Comparison of ENCODE assay signal across 22 cellular contexts in the genomic region with DNA sequence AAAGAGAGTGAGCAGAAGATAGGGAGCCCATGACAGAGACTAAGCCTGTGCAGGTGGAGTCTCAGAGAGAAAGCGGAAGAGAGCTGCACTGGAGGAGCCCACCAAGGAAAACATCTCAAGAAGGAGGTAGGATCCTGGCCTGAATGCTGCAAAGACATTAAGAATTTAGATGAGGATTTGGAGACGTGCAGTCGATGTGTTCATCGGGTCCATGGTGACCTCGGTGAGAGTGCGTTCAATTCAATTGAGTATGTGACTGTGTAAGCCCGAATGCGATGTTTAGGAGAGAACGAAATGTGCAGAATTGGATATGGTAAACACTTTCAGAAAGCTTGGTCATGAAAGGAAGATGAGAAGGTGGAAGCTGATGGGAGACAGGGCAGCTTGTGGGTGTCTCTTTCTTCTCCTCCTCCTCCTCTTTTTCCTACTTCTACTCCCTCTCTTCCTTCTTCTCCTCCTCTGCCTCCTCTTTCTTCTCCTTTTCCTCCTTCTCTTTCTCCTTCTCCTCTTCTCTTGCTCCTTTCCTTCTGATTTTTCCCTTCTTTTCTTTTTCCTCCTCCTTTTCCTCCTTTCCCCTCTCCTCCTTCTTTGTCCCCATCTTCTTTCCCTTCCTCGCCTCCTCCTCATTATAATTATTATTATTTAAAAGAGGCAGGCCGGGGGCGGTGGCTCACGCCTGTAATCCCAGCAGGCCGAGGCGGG.
DNase-seq lines count a peak whose midpoint lies in the region; ATAC-seq, FAIRE-seq and TF ChIP-seq lines count a peak whose summit lies in the region.
"Had no signal": no experiment of that assay in that cellular context is flagged by ENCODE, and none has a peak within 500 bp of the region (broad histone marks: within the 10 kb centered on the region; RNA-seq: fewer than 3 reads in every experiment).

No MANE protein-coding gene starts in this region.

- H3K4me3 ChIP-seq in HEK293 (ENCODE audit: low read depth, low read length), result no peak overlapping the region
- no peak overlapping the region for H3K4me3 ChIP-seq in esophagus muscularis mucosa
- no peak overlapping the region for H3K4me3 ChIP-seq in prostate gland
- H3K4me3 ChIP-seq in body of pancreas, result no peak overlapping the region
- H3K4me3 ChIP-seq: A549; BLaER1 treated with 17β-estradiol and CSF1 and Interleukin-3, amounts not matched to agents 10 nM and 100 nM; GM23248; MG63; PC-9 had no signal

- DNase-seq in activated CD8-positive, alpha-beta memory T cell treated with anti-CD3 and anti-CD28 coated beads, Interleukin-2, amount 50 U/mL, for 48 hours, result peak; percentile 23
- DNase-seq in esophagus muscularis mucosa (ENCODE audit: extremely low spot score), result peak; percentile 77
- peak; percentile 2 for DNase-seq in prostate gland (ENCODE audit: low spot score)
- DNase-seq in NCI-H526 treated with DMSO at 0.1 percent for 48 hours (lab: John Stamatoyannopoulos, UW), result no peak
- DNase-seq in body of pancreas, result no peak
- no peak for DNase-seq in GM19239 (ENCODE audit: insufficient read length, low spot score)
- DNase-seq: AML-193, GM23248, H7, KG1, MG63, NCI-H1105 treated with DMSO at 0.1 percent for 48 hours, NCI-H2029, NCI-H446 treated with DMSO at 0.1 percent for 48 hours, NCI-H526, PC-9, Right ventricle myocardium superior had no signal

- H3K4me1 ChIP-seq in HEK293 (ENCODE audit: control insufficient read depth, insufficient read depth, low read length) (no peaks in the 10 kb centered on the region), esophagus muscularis mucosa (peaks cover 0 to 21% (median 16%) of the 10 kb centered on the region in 4 donors), prostate gland (replicated peaks) (no peaks in the 10 kb centered on the region), body of pancreas (no peaks in the 10 kb centered on the region)
- H3K4me1 ChIP-seq: A549; BLaER1 treated with 17β-estradiol and CSF1 and Interleukin-3, amounts not matched to agents 10 nM and 100 nM had no signal

- intact Hi-C loops in esophagus muscularis mucosa (cut with DNase I), result loop anchor here (5.0 to 10.0 kb wide), 4 partner anchors 135 to 755 kb away; partner anchors contain the start of gene ZMIZ1
- intact Hi-C loops in prostate gland (cut with DNase I), result loop anchor here (10.0 kb wide), 2 partner anchors 205 to 345 kb away; no protein-coding TSS in a partner anchor
- intact Hi-C loops in body of pancreas (cut with DNase I), result no loop called here

- H3K9me3 ChIP-seq in HEK293 (ENCODE audit: control insufficient read depth, insufficient read depth, low read depth, low read length) (no peaks in the 10 kb centered on the region), esophagus muscularis mucosa (peaks cover 0 to under 1% (median 0%) of the 10 kb centered on the region in 4 donors), prostate gland (no peaks in the 10 kb centered on the region), body of pancreas (no peaks in the 10 kb centered on the region)
- H3K9me3 ChIP-seq: A549; BLaER1 treated with 17β-estradiol and CSF1 and Interleukin-3, amounts not matched to agents 10 nM and 100 nM; MG63 had no signal

- CTCF ChIA-PET in HEK293 (lab: Yijun Ruan, JAX), result no interaction called here

- 96% methylated on average over 15 of the region's 15 CpGs for WGBS in esophagus muscularis mucosa
- 80% methylated on average over 15 of the region's 15 CpGs for WGBS in prostate gland
- 82% methylated on average over 15 of the region's 15 CpGs for WGBS in body of pancreas, 2 donors

- no peaks in the 10 kb centered on the region for H3K27me3 ChIP-seq in esophagus muscularis mucosa
- H3K27me3 ChIP-seq in prostate gland (replicated peaks; ENCODE audit: insufficient read depth), result no peaks in the 10 kb centered on the region
- no peaks in the 10 kb centered on the region for H3K27me3 ChIP-seq in body of pancreas
- H3K27me3 ChIP-seq: BLaER1 treated with 17β-estradiol and CSF1 and Interleukin-3, amounts not matched to agents 10 nM and 100 nM; MG63 had no signal

- TF ChIP-seq POLR2A in esophagus muscularis mucosa (IDR thresholded peaks at IDR 0.05; ENCODE audit: low read depth) (no peak), prostate gland (IDR thresholded peaks at IDR 0.05) (no peak), body of pancreas (IDR thresholded peaks at IDR 0.05) (no peak)

- H3K27ac ChIP-seq in HEK293 (ENCODE audit: extremely low read depth, low read depth, low read length) (no peak overlapping the region), esophagus muscularis mucosa (replicated peaks in 1 of 4) (no peak overlapping the region), prostate gland (no peak overlapping the region), body of pancreas (no peak overlapping the region)
- H3K27ac ChIP-seq: A549; BLaER1 treated with 17β-estradiol and CSF1 and Interleukin-3, amounts not matched to agents 10 nM and 100 nM; GM23248; PC-9 had no signal

- no peak for ATAC-seq in body of pancreas
- ATAC-seq: A549 had no signal

- FAIRE-seq in GM19239 (lab: Jason Lieb, UNC), result no peak
- FAIRE-seq: D721Med, GM18507 had no signal

- POLR2A ChIA-PET in HEK293 (lab: Yijun Ruan, JAX), result no interaction called here

- TF ChIP-seq EP300 in esophagus muscularis mucosa (IDR thresholded peaks at IDR 0.05), result no peak

- TF ChIP-seq CTCF in HEK293 (tag by site-specific recombination; IDR thresholded peaks at IDR 0.05) (no peak), esophagus muscularis mucosa (IDR thresholded peaks at IDR 0.05) (no peak), prostate gland (IDR thresholded peaks at IDR 0.05) (no peak), body of pancreas (IDR thresholded peaks at IDR 0.05) (no peak)

- H3K36me3 ChIP-seq in HEK293 (ENCODE audit: control insufficient read depth in 2 of 2, insufficient read depth in 1 of 2, low read length in 2 of 2) (no peaks in the 10 kb centered on the region), esophagus muscularis mucosa (no peaks in the 10 kb centered on the region), prostate gland (no peaks in the 10 kb centered on the region), body of pancreas (replicated peaks in 1 of 2; ENCODE audit: insufficient read depth in 1 of 2, low read depth in 2 of 2) (no peaks in the 10 kb centered on the region)
- H3K36me3 ChIP-seq: BLaER1 treated with 17β-estradiol and CSF1 and Interleukin-3, amounts not matched to agents 10 nM and 100 nM; MG63 had no signal

TF ChIP-seq in HEK293, 187 proteins besides CTCF, POLR2A, EP300 and RAD21:
- no peak for TF ChIP-seq ZXDB (tag by site-specific recombination; IDR thresholded peaks at IDR 0.05)
- TF ChIP-seq REPIN1 (tag by site-specific recombination; IDR thresholded peaks at IDR 0.05; ENCODE audit: low read depth), result no peak
- peak; percentile 64; the same call in 1 of the 2 replicates for TF ChIP-seq ZNF366 (tag by site-specific recombination; conservative IDR thresholded peaks at IDR 0.05)
- TF ChIP-seq ZNF19 (tag by site-specific recombination; IDR thresholded peaks at IDR 0.05; ENCODE audit: low read depth), result no peak
- TF ChIP-seq ZNF37A (tag by site-specific recombination; IDR thresholded peaks at IDR 0.05), result no peak
- no peak for TF ChIP-seq ZBTB8A (tag by site-specific recombination; IDR thresholded peaks at IDR 0.05)
- no peak for TF ChIP-seq ZNF830 (tag by site-specific recombination; IDR thresholded peaks at IDR 0.05; ENCODE audit: low read depth)
- TF ChIP-seq, protein P1, sequence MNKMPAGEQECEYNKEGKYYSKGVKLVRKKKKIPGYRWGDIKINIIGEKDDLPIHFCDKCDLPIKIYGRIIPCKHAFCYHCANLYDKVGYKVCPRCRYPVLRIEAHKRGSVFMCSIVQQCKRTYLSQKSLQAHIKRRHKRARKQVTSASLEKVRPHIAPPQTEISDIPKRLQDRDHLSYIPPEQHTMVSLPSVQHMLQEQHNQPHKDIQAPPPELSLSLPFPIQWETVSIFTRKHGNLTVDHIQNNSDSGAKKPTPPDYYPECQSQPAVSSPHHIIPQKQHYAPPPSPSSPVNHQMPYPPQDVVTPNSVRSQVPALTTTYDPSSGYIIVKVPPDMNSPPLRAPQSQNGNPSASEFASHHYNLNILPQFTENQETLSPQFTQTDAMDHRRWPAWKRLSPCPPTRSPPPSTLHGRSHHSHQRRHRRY (tag by site-specific recombination; IDR thresholded peaks at IDR 0.05), result no peak
- TF ChIP-seq ZNF423 (tag by site-specific recombination; IDR thresholded peaks at IDR 0.05), result no peak
- no peak for TF ChIP-seq TRIM28 (IDR thresholded peaks at IDR 0.05; ENCODE audit: borderline replicate concordance, low read length)
- peak; percentile 29; the same call in 1 of the 2 replicates for TF ChIP-seq ZFHX2 (tag by site-specific recombination; conservative IDR thresholded peaks at IDR 0.05)
- TF ChIP-seq, protein P2, sequence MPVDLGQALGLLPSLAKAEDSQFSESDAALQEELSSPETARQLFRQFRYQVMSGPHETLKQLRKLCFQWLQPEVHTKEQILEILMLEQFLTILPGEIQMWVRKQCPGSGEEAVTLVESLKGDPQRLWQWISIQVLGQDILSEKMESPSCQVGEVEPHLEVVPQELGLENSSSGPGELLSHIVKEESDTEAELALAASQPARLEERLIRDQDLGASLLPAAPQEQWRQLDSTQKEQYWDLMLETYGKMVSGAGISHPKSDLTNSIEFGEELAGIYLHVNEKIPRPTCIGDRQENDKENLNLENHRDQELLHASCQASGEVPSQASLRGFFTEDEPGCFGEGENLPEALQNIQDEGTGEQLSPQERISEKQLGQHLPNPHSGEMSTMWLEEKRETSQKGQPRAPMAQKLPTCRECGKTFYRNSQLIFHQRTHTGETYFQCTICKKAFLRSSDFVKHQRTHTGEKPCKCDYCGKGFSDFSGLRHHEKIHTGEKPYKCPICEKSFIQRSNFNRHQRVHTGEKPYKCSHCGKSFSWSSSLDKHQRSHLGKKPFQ (tag by site-specific recombination; IDR thresholded peaks at IDR 0.05), result no peak
- TF ChIP-seq EGR2 (tag by site-specific recombination; IDR thresholded peaks at IDR 0.05; ENCODE audit: low read depth), result peak; percentile 74
- no peak for TF ChIP-seq ZNF548 (tag by site-specific recombination; IDR thresholded peaks at IDR 0.05)
- no peak for TF ChIP-seq KLF16 (tag by site-specific recombination; IDR thresholded peaks at IDR 0.05)
- TF ChIP-seq ZBTB20 (tag by site-specific recombination; IDR thresholded peaks at IDR 0.05), result no peak
- TF ChIP-seq PRDM1 (tag by site-specific recombination; IDR thresholded peaks at IDR 0.05), result 0 out of 2 replicates have a peak, but pooled peaks have one; percentile 23

Comparison
In these comparisons a context has a peak if more than half of its experiments do, and no peak if none do; other contexts are left out.
1. DNase-seq: peak in activated CD8-positive, alpha-beta memory T cell treated with anti-CD3 and anti-CD28 coated beads, Interleukin-2, amount 50 U/mL, for 48 hours (single experiment), esophagus muscularis mucosa (single experiment) and prostate gland (single experiment); none in NCI-H526 treated with DMSO at 0.1 percent for 48 hours (single experiment), body of pancreas (0 of 4) and GM19239 (single experiment).